Comparison of ENCODE assay signal across 15 cellular contexts in genomic region chr15:47398115-47398514, GRCh38.
A peak's percentile ranks its signal among the peaks of the same experiment; 100 is the strongest.
DNase-seq lines count a peak whose midpoint lies in the region; ATAC-seq and TF ChIP-seq lines count a peak whose summit lies in the region.
"Had no signal": no experiment of that assay in that cellular context is flagged by ENCODE, and none has a peak within 500 bp of the region (broad histone marks: within the 10 kb centered on the region; RNA-seq: fewer than 3 reads in every experiment).

No MANE protein-coding gene starts in this region.

- H2AFZ ChIP-seq in SK-N-SH (ENCODE audit: low read depth): no peak overlapping the region
- H2AFZ ChIP-seq in parathyroid adenoma: no peak overlapping the region

- no peak for ATAC-seq in HG03045 (IDR thresholded peaks at IDR 0.05; ENCODE audit: unreplicated experiment)
- ATAC-seq: A549; CD8-positive, alpha-beta T cell had no signal

- H3K4me3 ChIP-seq in cardiac muscle cell: no peak overlapping the region
- no peak overlapping the region for H3K4me3 ChIP-seq in right atrium auricular region
- no peak overlapping the region for H3K4me3 ChIP-seq in SK-N-SH (ENCODE audit: low read depth in 2 of 2, low read length in 1 of 2)
- H3K4me3 ChIP-seq in parathyroid adenoma (ENCODE audit: low read depth, low read length): no peak overlapping the region
- H3K4me3 ChIP-seq: A549 had no signal

- WGBS in SK-N-SH (ENCODE audit: low lambda C conversion rate): under 1% methylated on average over 3 of the region's 3 CpGs

- H3K79me2 ChIP-seq in SK-N-SH (ENCODE audit: insufficient read depth) (no peaks in the 10 kb centered on the region), parathyroid adenoma (no peaks in the 10 kb centered on the region)

- no peaks in the 10 kb centered on the region for H3K36me3 Mint-ChIP-seq in glutamatergic neuron (ENCODE audit: unreplicated experiment)
- H3K36me3 Mint-ChIP-seq: CD14-positive monocyte; CD8-positive, alpha-beta T cell had no signal

- TF ChIP-seq EP300 in SK-N-SH (IDR thresholded peaks at IDR 0.05; ENCODE audit: borderline replicate concordance in 1 of 2, low read depth in 1 of 2, low read length in 1 of 2): peak in 1 of 2 experiments; percentile 95; a peak in 2 of 4 replicates

- CTCF ChIA-PET in SK-N-SH (lab: Yijun Ruan, JAX): interaction anchor here (1.1 to 1.5 kb wide), 2 partner anchors 14 to 201 kb away, joined by 3 to 6 read pairs; no protein-coding TSS in a partner anchor

- H3K27me3 Mint-ChIP-seq in glutamatergic neuron (ENCODE audit: unreplicated experiment): peaks cover 8% of the 10 kb centered on the region

- H3K36me3 ChIP-seq in cardiac muscle cell (no peaks in the 10 kb centered on the region), right atrium auricular region (no peaks in the 10 kb centered on the region), SK-N-SH (replicated peaks in 1 of 2; ENCODE audit: control insufficient read depth in 1 of 2, insufficient read depth in 2 of 2, low read length in 1 of 2) (no peaks in the 10 kb centered on the region), parathyroid adenoma (ENCODE audit: control insufficient read depth, insufficient read depth, low read length) (no peaks in the 10 kb centered on the region)

- no peaks in the 10 kb centered on the region for H3K9me3 ChIP-seq in cardiac muscle cell (ENCODE audit: low read depth)
- H3K9me3 ChIP-seq in right atrium auricular region: no peaks in the 10 kb centered on the region
- H3K9me3 ChIP-seq in SK-N-SH: no peaks in the 10 kb centered on the region
- no peaks in the 10 kb centered on the region for H3K9me3 ChIP-seq in parathyroid adenoma (ENCODE audit: control insufficient read depth, low read length)
- H3K9me3 ChIP-seq: A549 had no signal

- DNase-seq in cardiac muscle cell (ENCODE audit: low read depth in 1 of 2, low spot score in 1 of 2): no peak
- no peak for DNase-seq in right atrium auricular region (ENCODE audit: low spot score)
- peak; percentile 13 for DNase-seq in SK-N-SH
- DNase-seq in glutamatergic neuron: no peak
- no peak for DNase-seq in A172 (ENCODE audit: low spot score)
- DNase-seq in caudate nucleus (lab: John Stamatoyannopoulos, UW): no peak
- DNase-seq: CD8-positive, alpha-beta T cell; COR-L47; HCEC 1CT; HFFc6 had no signal

- H3F3A ChIP-seq in SK-N-SH (replicated peaks; ENCODE audit: insufficient read depth): no peaks in the 10 kb centered on the region

- TF ChIP-seq CTCF in cardiac muscle cell (IDR thresholded peaks at IDR 0.05; ENCODE audit: low read depth, low read length): no peak
- TF ChIP-seq CTCF in right atrium auricular region (IDR thresholded peaks at IDR 0.05): no peak
- no peak for TF ChIP-seq CTCF in SK-N-SH (IDR thresholded peaks at IDR 0.05)
- no peak for TF ChIP-seq CTCF in glutamatergic neuron (IDR thresholded peaks at IDR 0.05; ENCODE audit: partially characterized antibody, unreplicated experiment)
- no peak for TF ChIP-seq CTCF in parathyroid adenoma (IDR thresholded peaks at IDR 0.05)

- no peak overlapping the region for H3K4me2 ChIP-seq in SK-N-SH
- peak overlapping the region; percentile 32 for H3K4me2 ChIP-seq in parathyroid adenoma (ENCODE audit: low read length)
- H3K4me2 ChIP-seq: A549 had no signal

- peaks cover 4% of the 10 kb centered on the region for H3K9me3 Mint-ChIP-seq in glutamatergic neuron (ENCODE audit: unreplicated experiment)
- H3K9me3 Mint-ChIP-seq: CD8-positive, alpha-beta T cell; HFFc6 had no signal

- H3K4me3 Mint-ChIP-seq in glutamatergic neuron (ENCODE audit: unreplicated experiment): peak overlapping the region; percentile 45
- H3K4me3 Mint-ChIP-seq: CD14-positive monocyte; CD8-positive, alpha-beta T cell; HFFc6 had no signal

- no peaks in the 10 kb centered on the region for H3K9me2 ChIP-seq in SK-N-SH

- H3K4me1 ChIP-seq in cardiac muscle cell (ENCODE audit: low read depth) (peaks cover 22% of the 10 kb centered on the region), right atrium auricular region (peaks cover 0 to 19% of the 10 kb centered on the region in 2 donors), SK-N-SH (ENCODE audit: control insufficient read depth in 1 of 2, insufficient read depth in 2 of 2, low read depth in 1 of 2, low read length in 1 of 2) (peaks cover 0 to 11% of the 10 kb centered on the region in 2 experiments; a peak in 3 of 4 replicates), parathyroid adenoma (peaks cover 10% of the 10 kb centered on the region)
- H3K4me1 ChIP-seq: A549 had no signal

- peaks cover 45% of the 10 kb centered on the region for H3K4me1 Mint-ChIP-seq in glutamatergic neuron (ENCODE audit: low read depth, unreplicated experiment)
- H3K4me1 Mint-ChIP-seq: CD14-positive monocyte had no signal

- H3K27ac ChIP-seq in cardiac muscle cell (peak overlapping the region; percentile 79), right atrium auricular region (no peak overlapping the region), SK-N-SH (ENCODE audit: low read depth in 2 of 2, low read length in 1 of 2) (no peak overlapping the region), parathyroid adenoma (peak overlapping the region; percentile 60), caudate nucleus (ENCODE audit: low read depth, low read length) (no peak overlapping the region)
- H3K27ac ChIP-seq: A549, HL-60 had no signal

- H3K27ac Mint-ChIP-seq in glutamatergic neuron (ENCODE audit: unreplicated experiment): peak overlapping the region; percentile 74
- H3K27ac Mint-ChIP-seq: CD14-positive monocyte; CD8-positive, alpha-beta T cell; HFFc6 had no signal

- POLR2A ChIA-PET in SK-N-SH (lab: Yijun Ruan, JAX): no interaction called here

- peak; percentile 31 for TF ChIP-seq RAD21 in SK-N-SH (IDR thresholded peaks at IDR 0.05; ENCODE audit: low read length)

- H3K9ac ChIP-seq in SK-N-SH (no peak overlapping the region), parathyroid adenoma (no peak overlapping the region)

- no peaks in the 10 kb centered on the region for H4K20me1 ChIP-seq in SK-N-SH (ENCODE audit: insufficient read depth)

- H3K27me3 ChIP-seq in cardiac muscle cell (no peaks in the 10 kb centered on the region), right atrium auricular region (no peaks in the 10 kb centered on the region), SK-N-SH (ENCODE audit: insufficient read depth) (no peaks in the 10 kb centered on the region), parathyroid adenoma (ENCODE audit: control insufficient read depth, insufficient read depth, low read length) (no peaks in the 10 kb centered on the region)

TF ChIP-seq in SK-N-SH, 30 proteins besides CTCF, POLR2A, EP300 and RAD21:
- peak; percentile 96 for TF ChIP-seq GATA2 (CRISPR knock-in tag; IDR thresholded peaks at IDR 0.05)
- no peak for TF ChIP-seq RFX5 (IDR thresholded peaks at IDR 0.05; ENCODE audit: low read length)
- no peak for TF ChIP-seq NRF1 (IDR thresholded peaks at IDR 0.05; ENCODE audit: low read depth, low read length)
- TF ChIP-seq MAX (IDR thresholded peaks at IDR 0.05; ENCODE audit: low read depth): no peak
- no peak for TF ChIP-seq FOXM1 (IDR thresholded peaks at IDR 0.05; ENCODE audit: low read depth)
- TF ChIP-seq RCOR1 (IDR thresholded peaks at IDR 0.05; ENCODE audit: low read length): peak; percentile 74; the same call in 1 of the 2 replicates
- peak; percentile 53 for TF ChIP-seq CHD2 (IDR thresholded peaks at IDR 0.05; ENCODE audit: low read length, partially characterized antibody)
- TF ChIP-seq PBX3 (IDR thresholded peaks at IDR 0.05): no peak
- peak; percentile 48 for TF ChIP-seq TCF12 (IDR thresholded peaks at IDR 0.05)
- TF ChIP-seq FOXJ3 (CRISPR knock-in tag; IDR thresholded peaks at IDR 0.05): peak; percentile 71
- TF ChIP-seq NFIC (IDR thresholded peaks at IDR 0.05; ENCODE audit: borderline replicate concordance): peak; percentile 27; the same call in 1 of the 2 replicates
- no peak for TF ChIP-seq ZBTB33 (IDR thresholded peaks at IDR 0.05; ENCODE audit: borderline replicate concordance, low read depth)

Comparison
In these comparisons a context has a peak if more than half of its experiments do, and no peak if none do; other contexts are left out.
1. H3K27ac ChIP-seq: peak in cardiac muscle cell (single experiment) and parathyroid adenoma (single experiment); none in right atrium auricular region (0 of 2), SK-N-SH (0 of 2) and caudate nucleus (single experiment).